Comparison of ENCODE assay signal across 8 cellular contexts in the genomic region with DNA sequence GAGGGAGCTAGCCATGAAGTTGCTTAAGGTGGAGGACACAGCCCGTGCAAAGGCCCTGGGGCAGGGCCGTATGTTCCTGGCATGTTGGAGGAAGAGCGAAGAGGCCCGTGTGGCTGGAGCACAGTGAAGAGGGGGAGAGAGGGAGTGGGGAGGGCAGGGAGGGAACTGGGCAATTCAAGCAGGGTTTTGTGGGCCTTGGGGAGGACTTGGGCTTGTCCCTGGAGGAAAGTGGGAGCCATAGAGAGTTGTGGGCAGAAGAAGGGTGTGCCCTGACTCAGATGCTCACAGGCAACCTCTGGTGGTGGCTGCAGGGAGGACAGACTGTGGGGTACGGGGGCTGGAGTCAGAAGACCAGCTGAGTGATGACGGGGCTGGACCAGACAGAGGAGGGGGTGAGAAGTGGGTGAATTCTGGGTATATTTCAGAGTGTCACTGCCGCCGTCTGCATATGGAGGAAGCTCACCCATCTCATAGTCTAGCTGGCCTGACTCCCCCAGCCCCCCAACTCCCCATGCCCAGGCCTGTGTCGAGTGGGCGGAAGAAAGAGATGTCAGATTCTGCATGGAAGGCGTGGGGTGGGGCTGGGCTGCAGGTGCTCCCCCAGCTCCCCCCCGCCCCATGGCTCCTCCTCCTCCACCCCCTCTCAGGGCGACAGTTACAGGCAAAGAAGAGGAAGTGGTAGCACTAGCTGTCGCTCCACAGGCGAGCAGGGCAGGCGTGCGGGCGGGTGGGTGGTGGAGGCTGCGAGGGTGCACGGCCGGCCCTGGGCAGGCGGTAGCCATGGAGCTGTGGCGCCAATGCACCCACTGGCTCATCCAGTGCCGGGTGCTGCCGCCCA. TPM values are rescaled to one million over a fixed set of nuclear protein-coding genes. Genes with fewer than 3 reads are reported as not detected.
A peak's percentile ranks its signal among the peaks of the same experiment; 100 is the strongest.
DNase-seq lines count a peak whose midpoint lies in the region; ATAC-seq and TF ChIP-seq lines count a peak whose summit lies in the region.

TSS of gene VAV1 (plus strand) at position 681 of the 838 bp plus-strand sequence. CDS start at position 781, 100 bp downstream.

- peak; percentile 32 for ATAC-seq in HG03520 (IDR thresholded peaks at IDR 0.05; ENCODE audit: unreplicated experiment)

- DNase-seq in activated CD4-positive, alpha-beta T cell treated with anti-CD3 and anti-CD28 coated beads for 24 hours (ENCODE audit: low read depth in 2 of 2), result peak; percentile 63 to 66
- DNase-seq in dorsolateral prefrontal cortex, result no peak
- DNase-seq in pons (ENCODE audit: low spot score), result peak; percentile 51
- DNase-seq in tibial nerve (ENCODE audit: low spot score in 2 of 2), result no peak
- DNase-seq in NCI-H1048 (lab: John Stamatoyannopoulos, UW), result no peak
- no peak for DNase-seq in D341Med (ENCODE audit: low spot score)

- WGBS in tibial nerve, 2 donors, result 48 to 56% methylated on average over 14 to 17 of the region's 25 CpGs

- H3K27me3 ChIP-seq in dorsolateral prefrontal cortex (peaks cover 0 to 26% (median 11%) of the 10 kb centered on the region in 45 donors), tibial nerve (peaks cover 0 to 29% of the 10 kb centered on the region in 2 donors)

- peaks cover 0 to 7% (median 0%) of the 10 kb centered on the region in 4 donors for H3K4me1 ChIP-seq in tibial nerve

- no peak for TF ChIP-seq EP300 in tibial nerve (IDR thresholded peaks at IDR 0.05)

- no peaks in the 10 kb centered on the region for H3K36me3 ChIP-seq in tibial nerve

- TF ChIP-seq CTCF in GM12873 (IDR thresholded peaks at IDR 0.05; ENCODE audit: insufficient read depth, low read depth, low read length, missing control alignments), result peak; percentile 80
- TF ChIP-seq CTCF in dorsolateral prefrontal cortex (IDR thresholded peaks at IDR 0.05 in 54 of 56, conservative IDR thresholded peaks at IDR 0.05 in 2 of 56; ENCODE audit: low read depth in 1 of 56, partially characterized antibody in 56 of 56), result peak in 1 of 56 donors; percentile 13
- no peak for TF ChIP-seq CTCF in tibial nerve (IDR thresholded peaks at IDR 0.05)

- no peak for TF ChIP-seq POLR2A in tibial nerve (IDR thresholded peaks at IDR 0.05)

- H3K27ac ChIP-seq in dorsolateral prefrontal cortex, result peak within 1 kb of the TSS in 6 of 59 donors; percentile 20 to 44 (median 25)
- H3K27ac ChIP-seq in tibial nerve, result peak within 1 kb of the TSS in 2 of 4 donors; percentile 20 to 65

- intact Hi-C loops in dorsolateral prefrontal cortex (cut with DNase I), result no loop called here

- H3K4me3 ChIP-seq in dorsolateral prefrontal cortex (peak within 1 kb of the TSS in 47 of 59 donors; percentile 2 to 58 (median 36)), tibial nerve (peak within 1 kb of the TSS; percentile 5 to 55 (median 37))

- H3K9me3 ChIP-seq in tibial nerve, result peaks cover 0 to 4% (median 0%) of the 10 kb centered on the region in 4 donors

RNA-seq across cellular contexts. Expression of gene VAV1, which starts in this region (rescaled TPM):
- total RNA-seq in dorsolateral prefrontal cortex, result 10 to 100 TPM in 7 of 120 experiments, 1 to 10 TPM in 113; 1.7 to 13.0 (median 5.0) TPM
- 10 to 100 TPM in 1 of 4 donors, 1 to 10 TPM in 3; 4.0 to 16.2 (median 5.8) TPM for total RNA-seq in tibial nerve

Comparison
In these comparisons a context has a peak if more than half of its experiments do, and no peak if none do; other contexts are left out.
1. DNase-seq: peak in activated CD4-positive, alpha-beta T cell treated with anti-CD3 and anti-CD28 coated beads for 24 hours (2 of 2) and pons (single experiment); none in dorsolateral prefrontal cortex (0 of 10), tibial nerve (0 of 2), NCI-H1048 (single experiment) and D341Med (single experiment).